24 cellular contexts compared by ENCODE assay signal in genomic region chr12:7302536-7303113, GRCh38. TPM values are rescaled to one million over a fixed set of nuclear protein-coding genes. Genes with fewer than 3 reads are reported as not detected.
"Had no signal": no experiment of that assay in that cellular context is flagged by ENCODE, and none has a peak within 500 bp of the region (broad histone marks: within the 10 kb centered on the region; RNA-seq: fewer than 3 reads in every experiment).

No MANE protein-coding gene starts in this region.

- FAIRE-seq: islet of Langerhans, small intestine had no signal

- H3K27ac ChIP-seq: coronary artery, esophagus muscularis mucosa, foreskin keratinocyte, heart left ventricle had no signal

- DNase-seq: effector CD4-positive, alpha-beta T cell; heart left ventricle; hypothalamus; kidney glomerular epithelial cell; natural killer cell; posterior cingulate gyrus; right cardiac atrium; small intestine; stimulated activated CD4-positive, alpha-beta T cell treated with anti-CD3 and anti-CD28 coated beads, Interleukin-12 subunit alpha, Interleukin-12 subunit beta, amount 100 ng/mL, for 4 hours; stimulated activated naive CD4-positive, alpha-beta T cell had no signal

- H3K9me3 ChIP-seq: esophagus muscularis mucosa, heart left ventricle had no signal

- H3K4me1 ChIP-seq: esophagus muscularis mucosa, foreskin keratinocyte, heart left ventricle had no signal

- H3K4me3 ChIP-seq: coronary artery, esophagus muscularis mucosa, heart left ventricle had no signal

- H3K4me1 Mint-ChIP-seq: mesothelial cell of epicardium, natural killer cell, neural crest cell had no signal

- H3K27ac Mint-ChIP-seq: mesothelial cell of epicardium, natural killer cell had no signal

- H3K4me3 Mint-ChIP-seq: mesothelial cell of epicardium, natural killer cell, neural crest cell had no signal

- H3K36me3 ChIP-seq: esophagus muscularis mucosa, heart left ventricle had no signal

- H3K36me3 Mint-ChIP-seq: mesothelial cell of epicardium, natural killer cell had no signal

- H3K9me3 Mint-ChIP-seq: mesothelial cell of epicardium, natural killer cell, neural crest cell had no signal

- H3K27me3 ChIP-seq: esophagus muscularis mucosa had no signal

RNA-seq across cellular contexts. Expression of gene ACSM4, which starts 1.2 kb away (rescaled TPM):
- total RNA-seq: cerebellum, dermis microvascular lymphatic vessel endothelial cell, esophagus muscularis mucosa, foreskin keratinocyte, heart left ventricle, mesothelial cell of epicardium, mucosa of gallbladder, myocyte, natural killer cell, neural crest cell, osteocyte, pulmonary artery endothelial cell, right cardiac atrium, urinary bladder had no signal
- polyA plus RNA-seq: foreskin keratinocyte, heart left ventricle, right cardiac atrium, small intestine, thymus, urinary bladder had no signal
